In genomic region chr10:97676770-97677581, GRCh38 we compare ENCODE assay signal across 8 cellular contexts. TPM values are rescaled to one million over a fixed set of nuclear protein-coding genes. Genes with fewer than 3 reads are reported as not detected.
DNase-seq lines count a peak whose midpoint lies in the region; TF ChIP-seq lines count a peak whose summit lies in the region.

No MANE protein-coding gene starts in this region.

- H3K27ac Mint-ChIP-seq in H9: peak overlapping the region in 1 of 3 experiments; percentile 18; a peak in 1 of 7 replicates

- H4K8ac ChIP-seq in H9 (replicated peaks; ENCODE audit: insufficient read length, low read depth, low read length): no peak overlapping the region

- H4K5ac ChIP-seq in H9 (ENCODE audit: insufficient read length, low read depth, low read length): no peak overlapping the region

- no peaks in the 10 kb centered on the region for H3K23me2 ChIP-seq in H9 (ENCODE audit: insufficient read length, low read depth, low read length, poor library complexity, severe bottlenecking)

- no peak overlapping the region for H2AK5ac ChIP-seq in H9 (ENCODE audit: insufficient read length, low read length)

- H3K4ac ChIP-seq in H9 (ENCODE audit: low read depth, low read length): no peak overlapping the region

- H3K9me3 ChIP-seq in H9 (ENCODE audit: control insufficient read depth, low read depth, low read length) (no peaks in the 10 kb centered on the region), thyroid gland (no peaks in the 10 kb centered on the region)

- no peaks in the 10 kb centered on the region for H3K9me3 Mint-ChIP-seq in H9

- no peak overlapping the region for H2BK5ac ChIP-seq in H9 (ENCODE audit: insufficient read length, low read length)

- H3K27me3 Mint-ChIP-seq in H9 (ENCODE audit: low read depth): no peaks in the 10 kb centered on the region

- H3K4me3 Mint-ChIP-seq in H9: no peak overlapping the region

- no peak overlapping the region for H3K18ac ChIP-seq in H9 (ENCODE audit: insufficient read length, low read depth, low read length)

- no peak overlapping the region for H2AFZ ChIP-seq in H9 (ENCODE audit: low read length)

- no peaks in the 10 kb centered on the region for H3K79me2 ChIP-seq in H9 (ENCODE audit: insufficient read depth, low read length)

- H3K4me1 ChIP-seq in H9 (ENCODE audit: insufficient read depth, low read length): no peaks in the 10 kb centered on the region
- H3K4me1 ChIP-seq in thyroid gland: no peaks in the 10 kb centered on the region

- H3K4me1 Mint-ChIP-seq in H9: no peaks in the 10 kb centered on the region; a peak in 1 of 4 replicates

- no peak overlapping the region for H3K4me3 ChIP-seq in thyroid gland (replicated peaks in 1 of 3)

- H3K9ac ChIP-seq in H9 (ENCODE audit: extremely low read depth, insufficient read length, low read length): no peak overlapping the region

- no peaks in the 10 kb centered on the region for H3K27me3 ChIP-seq in H9 (ENCODE audit: insufficient read depth, low read length)
- no peaks in the 10 kb centered on the region for H3K27me3 ChIP-seq in thyroid gland

- peak; percentile 58 for DNase-seq in DMS 273 (lab: John Stamatoyannopoulos, UW; ENCODE audit: unreplicated experiment)
- DNase-seq in DMS 273 treated with DMSO at 0.1 percent for 48 hours (lab: John Stamatoyannopoulos, UW): no peak
- DNase-seq in H9: peak; percentile 43
- DNase-seq in NCI-H1694 treated with DMSO at 0.1 percent for 48 hours (lab: John Stamatoyannopoulos, UW): peak; percentile 44
- DNase-seq in activated CD4-positive, CD25-positive, alpha-beta regulatory T cell treated with anti-CD3 and anti-CD28 coated beads, Interleukin-2, amount 50 U/mL, for 72 hours: peak; percentile 48
- DNase-seq in dedifferentiated amniotic fluid mesenchymal stem cell (ENCODE audit: extremely low spot score): peak; percentile 36
- peak; percentile 54 for DNase-seq in medulla oblongata (ENCODE audit: extremely low spot score)
- peak; percentile 29 to 47 for DNase-seq in thyroid gland

- H3K27ac ChIP-seq in H9 (ENCODE audit: insufficient read length, low read depth, low read length): no peak overlapping the region
- H3K27ac ChIP-seq in thyroid gland: no peak overlapping the region

- intact Hi-C loops in thyroid gland (cut with DNase I): loop anchor here (10.0 kb wide), 1 partner anchor 58 kb away; the partner anchor contains the start of gene ZFYVE27

- H3K4me2 ChIP-seq in H9 (ENCODE audit: insufficient read depth, insufficient read length, low read length): no peak overlapping the region

- no peak overlapping the region for H2BK20ac ChIP-seq in H9 (ENCODE audit: low read depth, low read length, poor library complexity, severe bottlenecking)

- no peak overlapping the region for H3K56ac ChIP-seq in H9 (ENCODE audit: insufficient read length, low read depth, low read length)

- TF ChIP-seq POLR2A in thyroid gland (IDR thresholded peaks at IDR 0.05): no peak

- H4K20me1 ChIP-seq in H9 (ENCODE audit: control insufficient read depth, insufficient read depth, insufficient read length): no peaks in the 10 kb centered on the region

- H3K14ac ChIP-seq in H9 (ENCODE audit: insufficient read depth, low read length): no peak overlapping the region

- H3T11ph ChIP-seq in H9 (ENCODE audit: low read length): no peak overlapping the region

- H3K79me1 ChIP-seq in H9 (ENCODE audit: insufficient read depth, low read depth, low read length, poor library complexity, severe bottlenecking): no peaks in the 10 kb centered on the region

- no peak overlapping the region for H2BK120ac ChIP-seq in H9 (ENCODE audit: low read depth, low read length, poor library complexity, severe bottlenecking)

- H2BK12ac ChIP-seq in H9 (ENCODE audit: insufficient read length, low read depth, low read length): no peak overlapping the region

- no CpG with 5 or more reads among the region's 2 CpGs for WGBS in H9 (ENCODE audit: extremely low coverage, insufficient read length, low lambda C conversion rate)
- 88 to 95% methylated on average over 2 of the region's 2 CpGs for WGBS in thyroid gland, 2 donors

- peak; percentile 96 for TF ChIP-seq CTCF in H9 (conservative IDR thresholded peaks at IDR 0.05)
- peak; percentile 75 to 93 (median 82) for TF ChIP-seq CTCF in thyroid gland (IDR thresholded peaks at IDR 0.05)

- H3K36me3 Mint-ChIP-seq in H9 (ENCODE audit: insufficient read depth in 1 of 3, low read depth in 3 of 3): peaks cover 19 to 49% (median 42%) of the 10 kb centered on the region in 3 experiments

- H2BK15ac ChIP-seq in H9 (ENCODE audit: low read depth, low read length): no peak overlapping the region

- H3K36me3 ChIP-seq in thyroid gland: peaks cover 27 to 36% of the 10 kb centered on the region in 2 donors

- H4K91ac ChIP-seq in H9 (ENCODE audit: insufficient read length, low read depth, low read length): no peak overlapping the region

- no peak overlapping the region for H3K23ac ChIP-seq in H9 (ENCODE audit: insufficient read length, low read depth, low read length)

RNA-seq across cellular contexts. Expression of gene AVPI1, which starts 10.1 kb away (rescaled TPM):
- total RNA-seq in H9 (2021) (6.5 and 6.9 TPM in 2 replicates), thyroid gland (10 to 100 TPM in 2 of 4 donors, 1 to 10 TPM in 2; 6.7 to 17.8 (median 11.2) TPM)

RNA-seq across cellular contexts. Expression of gene PI4K2A, which starts 36.5 kb away (rescaled TPM):
- total RNA-seq in H9 (2021): 29.8 and 30.9 TPM in 2 replicates
- 10 to 100 TPM; 19.9 to 31.3 (median 24.1) TPM for total RNA-seq in thyroid gland

RNA-seq across cellular contexts. Expression of gene MARVELD1, which starts 36.6 kb away (rescaled TPM):
- total RNA-seq in H9 (2021) (26.6 and 26.7 TPM in 2 replicates), thyroid gland (10 to 100 TPM in 2 of 4 donors, 1 to 10 TPM in 2; 6.0 to 46.6 (median 10.5) TPM)

RNA-seq across cellular contexts. Expression of gene MORN4, which starts 43.7 kb away (rescaled TPM):
- total RNA-seq in H9 (2021): 11.9 and 12.0 TPM in 2 replicates
- total RNA-seq in thyroid gland: 10 to 100 TPM in 2 of 4 donors, 1 to 10 TPM in 2; 4.6 to 18.9 (median 9.7) TPM

RNA-seq across cellular contexts. Expression of gene ZFYVE27, which starts 60.0 kb away (rescaled TPM):
- total RNA-seq in H9 (2021): 32.2 and 33.2 TPM in 2 replicates
- total RNA-seq in thyroid gland: 10 to 100 TPM; 18.4 to 43.5 (median 24.8) TPM
